Comparison of ENCODE assay signal across 8 cellular contexts in genomic region chr3:180911876-180912303, GRCh38. TPM values are rescaled to one million over a fixed set of nuclear protein-coding genes. Genes with fewer than 3 reads are reported as not detected.
DNase-seq lines count a peak whose midpoint lies in the region; ATAC-seq and TF ChIP-seq lines count a peak whose summit lies in the region.

No MANE protein-coding gene starts in this region.

- peaks cover 3% of the 10 kb centered on the region; the same call in 1 of the 2 replicates for H3K4me1 ChIP-seq in H9 (ENCODE audit: insufficient read depth, low read length)
- no peaks in the 10 kb centered on the region for H3K4me1 ChIP-seq in NT2/D1 (ENCODE audit: insufficient read depth, insufficient read length)

- H4K20me1 ChIP-seq in H9 (ENCODE audit: control insufficient read depth, insufficient read depth, insufficient read length) = no peaks in the 10 kb centered on the region

- H3K27me3 ChIP-seq in H9 (ENCODE audit: insufficient read depth, low read length) = no peaks in the 10 kb centered on the region
- H3K27me3 ChIP-seq in NT2/D1 (ENCODE audit: insufficient read depth, insufficient read length) = no peaks in the 10 kb centered on the region

- no peak overlapping the region for H2AK5ac ChIP-seq in H9 (ENCODE audit: insufficient read length, low read length)

- H3K36me3 ChIP-seq in NT2/D1 (ENCODE audit: insufficient read depth, insufficient read length, low read length) = peaks cover 29% of the 10 kb centered on the region

- H3K79me1 ChIP-seq in H9 (ENCODE audit: insufficient read depth, low read depth, low read length, poor library complexity, severe bottlenecking) = no peaks in the 10 kb centered on the region

- intact Hi-C loops in sciatic nerve (cut with DNase I) = no loop called here

- H3K18ac ChIP-seq in H9 (ENCODE audit: insufficient read length, low read depth, low read length) = no peak overlapping the region

- H3K36me3 Mint-ChIP-seq in H9 (ENCODE audit: insufficient read depth in 1 of 3, low read depth in 3 of 3) = peaks cover 18 to 32% (median 20%) of the 10 kb centered on the region in 3 experiments

- no peaks in the 10 kb centered on the region; a peak in 2 of 5 replicates for H3K9me3 Mint-ChIP-seq in H9

- DNase-seq in H9 (no peak), NT2/D1 (ENCODE audit: low read depth, low spot score) (no peak), epithelial cell of esophagus (ENCODE audit: low read depth) (no peak), sciatic nerve (ENCODE audit: low spot score) (no peak), SIG-M5 (lab: John Stamatoyannopoulos, UW) (no peak), OCI-M2 (lab: John Stamatoyannopoulos, UW; ENCODE audit: unreplicated experiment) (no peak)
- DNase-seq in central memory CD4-positive, alpha-beta T cell = no peak

- no peak overlapping the region; the same call in 1 of the 2 replicates for H3K14ac ChIP-seq in H9 (ENCODE audit: insufficient read depth, low read length)

- H3K9ac ChIP-seq in H9 (ENCODE audit: extremely low read depth, insufficient read length, low read length) = peak overlapping the region; percentile 55
- H3K9ac ChIP-seq in NT2/D1 (ENCODE audit: insufficient read length, low read depth) = peak overlapping the region; percentile 80

- peak overlapping the region; percentile 85 for H3K4me2 ChIP-seq in H9 (ENCODE audit: insufficient read depth, insufficient read length, low read length)

- peaks cover 26 to 34% of the 10 kb centered on the region in 2 experiments for H3K4me1 Mint-ChIP-seq in H9

- H3K4me3 ChIP-seq in NT2/D1 (ENCODE audit: insufficient read length, low read depth) = peak overlapping the region; percentile 99
- H3K4me3 ChIP-seq in epithelial cell of esophagus (ENCODE audit: low read length) = peak overlapping the region; percentile 97

- H3K23ac ChIP-seq in H9 (ENCODE audit: insufficient read length, low read depth, low read length) = no peak overlapping the region

- peak overlapping the region; percentile 98 for H3K4me3 Mint-ChIP-seq in H9

- no peak overlapping the region for H2BK15ac ChIP-seq in H9 (ENCODE audit: low read depth, low read length)

- no peak overlapping the region for H4K8ac ChIP-seq in H9 (replicated peaks; ENCODE audit: insufficient read length, low read depth, low read length)

- no peaks in the 10 kb centered on the region; the same call in 1 of the 2 replicates for H3K27me3 Mint-ChIP-seq in H9 (ENCODE audit: low read depth)

- peak; percentile 13 for ATAC-seq in GM18498 (IDR thresholded peaks at IDR 0.05; ENCODE audit: unreplicated experiment)
- peak; percentile 1 for ATAC-seq in sciatic nerve

- H4K91ac ChIP-seq in H9 (ENCODE audit: insufficient read length, low read depth, low read length) = no peak overlapping the region

- no peak overlapping the region for H2BK120ac ChIP-seq in H9 (ENCODE audit: low read depth, low read length, poor library complexity, severe bottlenecking)

- H3K23me2 ChIP-seq in H9 (ENCODE audit: insufficient read length, low read depth, low read length, poor library complexity, severe bottlenecking) = peaks cover 9% of the 10 kb centered on the region

- WGBS in H9 (ENCODE audit: extremely low coverage, insufficient read length, low lambda C conversion rate) = no CpG with 5 or more reads among the region's 6 CpGs

- H2AFZ ChIP-seq in H9 (ENCODE audit: low read length) = peak overlapping the region; percentile 22

- no peak overlapping the region for H4K5ac ChIP-seq in H9 (ENCODE audit: insufficient read length, low read depth, low read length)

- H2BK12ac ChIP-seq in H9 (ENCODE audit: insufficient read length, low read depth, low read length) = no peak overlapping the region

- H3K27ac Mint-ChIP-seq in H9 = peak overlapping the region; percentile 95 to 99 (median 97)

- H3K27ac ChIP-seq in H9 (ENCODE audit: insufficient read length, low read depth, low read length) = peak overlapping the region; percentile 87

- H2BK20ac ChIP-seq in H9 (ENCODE audit: low read depth, low read length, poor library complexity, severe bottlenecking) = no peak overlapping the region

- H3K79me2 ChIP-seq in H9 (ENCODE audit: insufficient read depth, low read length) = peaks cover 41% of the 10 kb centered on the region

- H2BK5ac ChIP-seq in H9 (ENCODE audit: insufficient read length, low read length) = no peak overlapping the region

- H3K4ac ChIP-seq in H9 (ENCODE audit: low read depth, low read length) = no peak overlapping the region

- no peaks in the 10 kb centered on the region for H3K9me3 ChIP-seq in H9 (ENCODE audit: control insufficient read depth, low read depth, low read length)
- no peaks in the 10 kb centered on the region for H3K9me3 ChIP-seq in NT2/D1 (ENCODE audit: insufficient read depth, low read length)

- TF ChIP-seq CTCF in H9 (conservative IDR thresholded peaks at IDR 0.05) = no peak
- TF ChIP-seq CTCF in epithelial cell of esophagus (IDR thresholded peaks at IDR 0.05; ENCODE audit: insufficient read depth, low read depth, low read length, missing control alignments) = no peak

- no peak overlapping the region for H3T11ph ChIP-seq in H9 (ENCODE audit: low read length)

- no peak overlapping the region for H3K56ac ChIP-seq in H9 (ENCODE audit: insufficient read length, low read depth, low read length)

RNA-seq across cellular contexts. Expression of gene FXR1, which starts 0.6 kb away (rescaled TPM):
- 240 and 242 TPM in 2 replicates for total RNA-seq in H9 (2021)
- 157 TPM for total RNA-seq in sciatic nerve
